In genomic region chr16:3979518-3979917, GRCh38 we compare ENCODE assay signal across 29 cellular contexts.
"Had no signal": no experiment of that assay in that cellular context is flagged by ENCODE, and none has a peak within 500 bp of the region (broad histone marks: within the 10 kb centered on the region; RNA-seq: fewer than 3 reads in every experiment).

No MANE protein-coding gene starts in this region.

- H3K4me3 ChIP-seq: ascending aorta, breast epithelium, cardiac muscle cell, coronary artery, dorsolateral prefrontal cortex had no signal

- H3K27me3 ChIP-seq: ascending aorta, breast epithelium, cardiac muscle cell, dorsolateral prefrontal cortex had no signal

- H3K4me1 ChIP-seq: ascending aorta had no signal

- FAIRE-seq: frontal cortex had no signal

- H3K9me3 ChIP-seq: ascending aorta, breast epithelium had no signal

- H3K36me3 ChIP-seq: breast epithelium, cardiac muscle cell had no signal

- DNase-seq: activated B cell treated with CpG ODN at 0.5 μM for 24 hours; activated CD4-positive, alpha-beta memory T cell treated with anti-CD3 and anti-CD28 coated beads for 36 hours; activated CD4-positive, alpha-beta T cell treated with anti-CD3 and anti-CD28 coated beads, Interleukin-2, amount 10 ng/mL, durations not matched to agents 24 days and 14 days; activated CD8-positive, alpha-beta memory T cell treated with anti-CD3 and anti-CD28 coated beads, Interleukin-2, amount 10 ng/mL, durations not matched to agents 7 days and 5 days; activated CD8-positive, alpha-beta memory T cell treated with anti-CD3 and anti-CD28 coated beads, Interleukin-2, amount 50 U/mL, for 4 hours; activated CD8-positive, alpha-beta T cell treated with anti-CD3 and anti-CD28 coated beads, Interleukin-2, amount 10 ng/mL, durations not matched to agents 7 days and 5 days; activated gamma-delta T cell; activated naive CD4-positive, alpha-beta T cell; activated naive CD4-positive, alpha-beta T cell treated with anti-CD3 and anti-CD28 coated beads, Interleukin-2, amount 10 ng/mL, durations not matched to agents 7 days and 5 days; activated naive CD8-positive, alpha-beta T cell treated with anti-CD3 and anti-CD28 coated beads, Interleukin-2, amount 10 ng/mL, durations not matched to agents 7 days and 5 days; activated T-cell treated with anti-CD3 and anti-CD28 coated beads, Interleukin-2, amount 50 U/mL, for 1 hour; activated T-cell treated with anti-CD3 and anti-CD28 coated beads, Interleukin-2, amount 50 U/mL, for 72 hours; dorsolateral prefrontal cortex; effector memory CD4-positive, alpha-beta T cell; endodermal cell; foreskin fibroblast; head of caudate nucleus; T-helper 1 cell; T-helper 17 cell; T1000; WERI-Rb-1 had no signal

- H3K27ac ChIP-seq: ascending aorta, cardiac muscle cell, coronary artery, dorsolateral prefrontal cortex, WERI-Rb-1 had no signal

- ATAC-seq: activated CD4-positive, CD25-positive, alpha-beta regulatory T cell treated with anti-CD3 and anti-CD28 coated beads, Interleukin-2, amount 50 U/mL, for 24 hours; activated CD8-positive, alpha-beta memory T cell treated with anti-CD3 and anti-CD28 coated beads, Interleukin-2, amount 10 ng/mL, durations not matched to agents 7 days and 5 days; activated CD8-positive, alpha-beta T cell treated with anti-CD3 and anti-CD28 coated beads, Interleukin-2, amount 10 ng/mL, durations not matched to agents 7 days and 5 days; activated naive CD4-positive, alpha-beta T cell treated with anti-CD3 and anti-CD28 coated beads, Interleukin-2, amount 50 U/mL, for 72 hours; activated T-cell treated with anti-CD3 and anti-CD28 coated beads, Interleukin-2, amount 50 U/mL, for 72 hours; esophagus mucosa; T-helper 17 cell had no signal
